In genomic region chr2:11744631-11745394, GRCh38 we compare ENCODE assay signal across 1 cellular context.
TF ChIP-seq lines count a peak whose summit lies in the region.

No MANE protein-coding gene starts in this region.

TF ChIP-seq in HepG2, 621 proteins besides CTCF, POLR2A, EP300 and RAD21 (continued from another document and continues in another):
- TF ChIP-seq ZNF800 (CRISPR knock-in tag; IDR thresholded peaks at IDR 0.05), result no peak; the same call in 1 of the 2 replicates
- TF ChIP-seq MAFF (IDR thresholded peaks at IDR 0.05; ENCODE audit: low read depth, low read length), result peak; percentile 84
- TF ChIP-seq, protein P1, sequence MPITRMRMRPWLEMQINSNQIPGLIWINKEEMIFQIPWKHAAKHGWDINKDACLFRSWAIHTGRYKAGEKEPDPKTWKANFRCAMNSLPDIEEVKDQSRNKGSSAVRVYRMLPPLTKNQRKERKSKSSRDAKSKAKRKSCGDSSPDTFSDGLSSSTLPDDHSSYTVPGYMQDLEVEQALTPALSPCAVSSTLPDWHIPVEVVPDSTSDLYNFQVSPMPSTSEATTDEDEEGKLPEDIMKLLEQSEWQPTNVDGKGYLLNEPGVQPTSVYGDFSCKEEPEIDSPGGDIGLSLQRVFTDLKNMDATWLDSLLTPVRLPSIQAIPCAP (CRISPR knock-in tag; IDR thresholded peaks at IDR 0.05; ENCODE audit: low read depth), result peak; percentile 54; the same call in 1 of the 2 replicates
- TF ChIP-seq NFRKB (IDR thresholded peaks at IDR 0.05), result no peak
- TF ChIP-seq, protein P2, sequence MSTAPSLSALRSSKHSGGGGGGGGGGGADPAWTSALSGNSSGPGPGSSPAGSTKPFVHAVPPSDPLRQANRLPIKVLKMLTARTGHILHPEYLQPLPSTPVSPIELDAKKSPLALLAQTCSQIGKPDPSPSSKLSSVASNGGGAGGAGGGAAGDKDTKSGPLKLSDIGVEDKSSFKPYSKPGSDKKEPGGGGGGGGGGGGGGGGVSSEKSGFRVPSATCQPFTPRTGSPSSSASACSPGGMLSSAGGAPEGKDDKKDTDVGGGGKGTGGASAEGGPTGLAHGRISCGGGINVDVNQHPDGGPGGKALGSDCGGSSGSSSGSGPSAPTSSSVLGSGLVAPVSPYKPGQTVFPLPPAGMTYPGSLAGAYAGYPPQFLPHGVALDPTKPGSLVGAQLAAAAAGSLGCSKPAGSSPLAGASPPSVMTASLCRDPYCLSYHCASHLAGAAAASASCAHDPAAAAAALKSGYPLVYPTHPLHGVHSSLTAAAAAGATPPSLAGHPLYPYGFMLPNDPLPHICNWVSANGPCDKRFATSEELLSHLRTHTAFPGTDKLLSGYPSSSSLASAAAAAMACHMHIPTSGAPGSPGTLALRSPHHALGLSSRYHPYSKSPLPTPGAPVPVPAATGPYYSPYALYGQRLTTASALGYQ (CRISPR knock-in tag; IDR thresholded peaks at IDR 0.05), result no peak
- peak; percentile 90 to 91 for TF ChIP-seq MAFK (conservative IDR thresholded peaks at IDR 0.05 in 1 of 2, IDR thresholded peaks at IDR 0.05 in 1 of 2; ENCODE audit: low read length in 2 of 2)
- TF ChIP-seq U2AF1 (optimal IDR thresholded peaks at IDR 0.05; ENCODE audit: low read depth, low read length), result no peak
- TF ChIP-seq MLLT10 (CRISPR knock-in tag; IDR thresholded peaks at IDR 0.05), result no peak
- TF ChIP-seq SMC3 (IDR thresholded peaks at IDR 0.05; ENCODE audit: low read length), result peak; percentile 35; the same call in 1 of the 2 replicates
- no peak for TF ChIP-seq PCBP2 (optimal IDR thresholded peaks at IDR 0.05; ENCODE audit: low read depth, low read length, poor library complexity, severe bottlenecking)
- no peak; the same call in 1 of the 2 replicates for TF ChIP-seq HOXA3 (CRISPR knock-in tag; IDR thresholded peaks at IDR 0.05)
- TF ChIP-seq, protein P3, sequence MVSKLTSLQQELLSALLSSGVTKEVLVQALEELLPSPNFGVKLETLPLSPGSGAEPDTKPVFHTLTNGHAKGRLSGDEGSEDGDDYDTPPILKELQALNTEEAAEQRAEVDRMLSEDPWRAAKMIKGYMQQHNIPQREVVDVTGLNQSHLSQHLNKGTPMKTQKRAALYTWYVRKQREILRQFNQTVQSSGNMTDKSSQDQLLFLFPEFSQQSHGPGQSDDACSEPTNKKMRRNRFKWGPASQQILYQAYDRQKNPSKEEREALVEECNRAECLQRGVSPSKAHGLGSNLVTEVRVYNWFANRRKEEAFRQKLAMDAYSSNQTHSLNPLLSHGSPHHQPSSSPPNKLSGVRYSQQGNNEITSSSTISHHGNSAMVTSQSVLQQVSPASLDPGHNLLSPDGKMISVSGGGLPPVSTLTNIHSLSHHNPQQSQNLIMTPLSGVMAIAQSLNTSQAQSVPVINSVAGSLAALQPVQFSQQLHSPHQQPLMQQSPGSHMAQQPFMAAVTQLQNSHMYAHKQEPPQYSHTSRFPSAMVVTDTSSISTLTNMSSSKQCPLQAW (CRISPR knock-in tag; IDR thresholded peaks at IDR 0.05), result no peak
- no peak for TF ChIP-seq ETV6 (CRISPR knock-in tag; conservative IDR thresholded peaks at IDR 0.05)
- TF ChIP-seq MXI1 (IDR thresholded peaks at IDR 0.05; ENCODE audit: borderline replicate concordance, low read depth, low read length), result 0 out of 3 replicates have a peak, but pooled peaks have one; percentile 20
- no peak for TF ChIP-seq ATAD3A (CRISPR knock-in tag; IDR thresholded peaks at IDR 0.05)
- no peak for TF ChIP-seq KLF16 (CRISPR knock-in tag; IDR thresholded peaks at IDR 0.05)
- no peak for TF ChIP-seq ZNF329 (CRISPR knock-in tag; IDR thresholded peaks at IDR 0.05; ENCODE audit: low read depth)
- TF ChIP-seq ZNF275 (CRISPR knock-in tag; IDR thresholded peaks at IDR 0.05; ENCODE audit: borderline replicate concordance), result no peak
- no peak for TF ChIP-seq ZNF878 (CRISPR knock-in tag; IDR thresholded peaks at IDR 0.05)
- no peak for TF ChIP-seq ZNF768 (CRISPR knock-in tag; IDR thresholded peaks at IDR 0.05)
- no peak for TF ChIP-seq AGO1 (IDR thresholded peaks at IDR 0.05; ENCODE audit: low read depth, low read length, poor library complexity, severe bottlenecking)
- no peak for TF ChIP-seq IRF9 (CRISPR knock-in tag; IDR thresholded peaks at IDR 0.05; ENCODE audit: borderline replicate concordance)
- TF ChIP-seq POLR2AphosphoS2 (IDR thresholded peaks at IDR 0.05; ENCODE audit: low read depth, low read length), result no peak
- no peak for TF ChIP-seq HHEX (CRISPR knock-in tag; IDR thresholded peaks at IDR 0.05)
- no peak for TF ChIP-seq JUN (CRISPR knock-in tag; IDR thresholded peaks at IDR 0.05)
- no peak for TF ChIP-seq PAX8 (CRISPR knock-in tag; IDR thresholded peaks at IDR 0.05; ENCODE audit: borderline replicate concordance)
- TF ChIP-seq ZSCAN21 (CRISPR knock-in tag; IDR thresholded peaks at IDR 0.05; ENCODE audit: borderline replicate concordance), result peak; percentile 62
- TF ChIP-seq ZNF776 (CRISPR knock-in tag; IDR thresholded peaks at IDR 0.05), result no peak
- TF ChIP-seq ZNF367 (CRISPR knock-in tag; IDR thresholded peaks at IDR 0.05; ENCODE audit: borderline replicate concordance), result no peak
- TF ChIP-seq PLRG1 (conservative IDR thresholded peaks at IDR 0.05), result no peak
- TF ChIP-seq CBX2 (IDR thresholded peaks at IDR 0.05; ENCODE audit: low read depth, low read length), result no peak
- no peak for TF ChIP-seq CBX2 (CRISPR knock-in tag; IDR thresholded peaks at IDR 0.05; ENCODE audit: low read depth)
- TF ChIP-seq ZNF274 (CRISPR knock-in tag; IDR thresholded peaks at IDR 0.05), result no peak
- TF ChIP-seq ELK4 (CRISPR knock-in tag; IDR thresholded peaks at IDR 0.05; ENCODE audit: borderline replicate concordance), result no peak
- TF ChIP-seq ZNF788 (CRISPR knock-in tag; IDR thresholded peaks at IDR 0.05; ENCODE audit: borderline replicate concordance), result no peak
- TF ChIP-seq ZNF207 (IDR thresholded peaks at IDR 0.05; ENCODE audit: borderline replicate concordance), result no peak
- TF ChIP-seq, protein P4, sequence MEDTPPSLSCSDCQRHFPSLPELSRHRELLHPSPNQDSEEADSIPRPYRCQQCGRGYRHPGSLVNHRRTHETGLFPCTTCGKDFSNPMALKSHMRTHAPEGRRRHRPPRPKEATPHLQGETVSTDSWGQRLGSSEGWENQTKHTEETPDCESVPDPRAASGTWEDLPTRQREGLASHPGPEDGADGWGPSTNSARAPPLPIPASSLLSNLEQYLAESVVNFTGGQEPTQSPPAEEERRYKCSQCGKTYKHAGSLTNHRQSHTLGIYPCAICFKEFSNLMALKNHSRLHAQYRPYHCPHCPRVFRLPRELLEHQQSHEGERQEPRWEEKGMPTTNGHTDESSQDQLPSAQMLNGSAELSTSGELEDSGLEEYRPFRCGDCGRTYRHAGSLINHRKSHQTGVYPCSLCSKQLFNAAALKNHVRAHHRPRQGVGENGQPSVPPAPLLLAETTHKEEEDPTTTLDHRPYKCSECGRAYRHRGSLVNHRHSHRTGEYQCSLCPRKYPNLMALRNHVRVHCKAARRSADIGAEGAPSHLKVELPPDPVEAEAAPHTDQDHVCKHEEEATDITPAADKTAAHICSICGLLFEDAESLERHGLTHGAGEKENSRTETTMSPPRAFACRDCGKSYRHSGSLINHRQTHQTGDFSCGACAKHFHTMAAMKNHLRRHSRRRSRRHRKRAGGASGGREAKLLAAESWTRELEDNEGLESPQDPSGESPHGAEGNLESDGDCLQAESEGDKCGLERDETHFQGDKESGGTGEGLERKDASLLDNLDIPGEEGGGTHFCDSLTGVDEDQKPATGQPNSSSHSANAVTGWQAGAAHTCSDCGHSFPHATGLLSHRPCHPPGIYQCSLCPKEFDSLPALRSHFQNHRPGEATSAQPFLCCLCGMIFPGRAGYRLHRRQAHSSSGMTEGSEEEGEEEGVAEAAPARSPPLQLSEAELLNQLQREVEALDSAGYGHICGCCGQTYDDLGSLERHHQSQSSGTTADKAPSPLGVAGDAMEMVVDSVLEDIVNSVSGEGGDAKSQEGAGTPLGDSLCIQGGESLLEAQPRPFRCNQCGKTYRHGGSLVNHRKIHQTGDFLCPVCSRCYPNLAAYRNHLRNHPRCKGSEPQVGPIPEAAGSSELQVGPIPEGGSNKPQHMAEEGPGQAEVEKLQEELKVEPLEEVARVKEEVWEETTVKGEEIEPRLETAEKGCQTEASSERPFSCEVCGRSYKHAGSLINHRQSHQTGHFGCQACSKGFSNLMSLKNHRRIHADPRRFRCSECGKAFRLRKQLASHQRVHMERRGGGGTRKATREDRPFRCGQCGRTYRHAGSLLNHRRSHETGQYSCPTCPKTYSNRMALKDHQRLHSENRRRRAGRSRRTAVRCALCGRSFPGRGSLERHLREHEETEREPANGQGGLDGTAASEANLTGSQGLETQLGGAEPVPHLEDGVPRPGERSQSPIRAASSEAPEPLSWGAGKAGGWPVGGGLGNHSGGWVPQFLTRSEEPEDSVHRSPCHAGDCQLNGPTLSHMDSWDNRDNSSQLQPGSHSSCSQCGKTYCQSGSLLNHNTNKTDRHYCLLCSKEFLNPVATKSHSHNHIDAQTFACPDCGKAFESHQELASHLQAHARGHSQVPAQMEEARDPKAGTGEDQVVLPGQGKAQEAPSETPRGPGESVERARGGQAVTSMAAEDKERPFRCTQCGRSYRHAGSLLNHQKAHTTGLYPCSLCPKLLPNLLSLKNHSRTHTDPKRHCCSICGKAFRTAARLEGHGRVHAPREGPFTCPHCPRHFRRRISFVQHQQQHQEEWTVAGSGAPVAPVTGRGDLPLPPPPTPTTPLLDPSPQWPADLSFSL (CRISPR knock-in tag; IDR thresholded peaks at IDR 0.05), result 0 out of 2 replicates have a peak, but pooled peaks have one; percentile 2
- TF ChIP-seq RXRB (CRISPR knock-in tag; IDR thresholded peaks at IDR 0.05; ENCODE audit: borderline replicate concordance), result no peak
- TF ChIP-seq, protein P5, sequence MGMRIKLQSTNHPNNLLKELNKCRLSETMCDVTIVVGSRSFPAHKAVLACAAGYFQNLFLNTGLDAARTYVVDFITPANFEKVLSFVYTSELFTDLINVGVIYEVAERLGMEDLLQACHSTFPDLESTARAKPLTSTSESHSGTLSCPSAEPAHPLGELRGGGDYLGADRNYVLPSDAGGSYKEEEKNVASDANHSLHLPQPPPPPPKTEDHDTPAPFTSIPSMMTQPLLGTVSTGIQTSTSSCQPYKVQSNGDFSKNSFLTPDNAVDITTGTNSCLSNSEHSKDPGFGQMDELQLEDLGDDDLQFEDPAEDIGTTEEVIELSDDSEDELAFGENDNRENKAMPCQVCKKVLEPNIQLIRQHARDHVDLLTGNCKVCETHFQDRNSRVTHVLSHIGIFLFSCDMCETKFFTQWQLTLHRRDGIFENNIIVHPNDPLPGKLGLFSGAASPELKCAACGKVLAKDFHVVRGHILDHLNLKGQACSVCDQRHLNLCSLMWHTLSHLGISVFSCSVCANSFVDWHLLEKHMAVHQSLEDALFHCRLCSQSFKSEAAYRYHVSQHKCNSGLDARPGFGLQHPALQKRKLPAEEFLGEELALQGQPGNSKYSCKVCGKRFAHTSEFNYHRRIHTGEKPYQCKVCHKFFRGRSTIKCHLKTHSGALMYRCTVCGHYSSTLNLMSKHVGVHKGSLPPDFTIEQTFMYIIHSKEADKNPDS (CRISPR knock-in tag; IDR thresholded peaks at IDR 0.05), result no peak
- no peak for TF ChIP-seq ZBTB2 (CRISPR knock-in tag; IDR thresholded peaks at IDR 0.05; ENCODE audit: low read depth)
- TF ChIP-seq ATRX (CRISPR knock-in tag; IDR thresholded peaks at IDR 0.05; ENCODE audit: borderline replicate concordance), result no peak
- TF ChIP-seq ISX (CRISPR knock-in tag; conservative IDR thresholded peaks at IDR 0.05), result no peak
- no peak for TF ChIP-seq ZNF598 (CRISPR knock-in tag; IDR thresholded peaks at IDR 0.05; ENCODE audit: borderline replicate concordance)
- no peak for TF ChIP-seq AHR (CRISPR knock-in tag; IDR thresholded peaks at IDR 0.05)
- no peak for TF ChIP-seq MZF1 (CRISPR knock-in tag; IDR thresholded peaks at IDR 0.05; ENCODE audit: borderline replicate concordance)
- no peak for TF ChIP-seq ZFY (CRISPR knock-in tag; IDR thresholded peaks at IDR 0.05)
